In the genomic region with DNA sequence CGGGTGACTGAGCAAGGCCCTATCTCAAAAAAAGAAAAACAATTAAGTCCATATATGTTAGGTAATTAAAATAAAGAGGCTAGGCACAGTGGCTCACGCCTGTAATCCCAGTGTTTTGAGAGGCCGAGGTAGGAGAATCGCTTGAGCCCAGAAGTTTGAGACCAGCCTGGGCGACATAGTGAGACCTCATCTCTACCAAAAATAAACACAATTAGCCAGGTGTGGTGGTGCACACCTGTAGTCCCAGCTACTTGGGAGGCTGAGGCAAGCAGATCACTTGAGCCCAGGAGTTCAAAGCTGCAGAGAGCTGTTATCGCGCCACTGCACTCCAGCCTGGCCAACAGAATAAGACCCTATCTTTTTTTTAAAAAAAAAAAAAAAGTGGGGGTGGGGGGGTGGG, we compare ENCODE assay signal across 22 cellular contexts. TPM values are rescaled to one million over a fixed set of nuclear protein-coding genes. Genes with fewer than 3 reads are reported as not detected.
DNase-seq lines count a peak whose midpoint lies in the region; ATAC-seq, FAIRE-seq and TF ChIP-seq lines count a peak whose summit lies in the region.
"Had no signal": no experiment of that assay in that cellular context is flagged by ENCODE, and none has a peak within 500 bp of the region (broad histone marks: within the 10 kb centered on the region; RNA-seq: fewer than 3 reads in every experiment).

No MANE protein-coding gene starts in this region.

- TF ChIP-seq POLR2A in K562 (conservative IDR thresholded peaks at IDR 0.05) = no peak

- H3K4me1 ChIP-seq in K562 (replicated peaks in 1 of 2; ENCODE audit: control insufficient read depth in 2 of 2, insufficient read depth in 2 of 2, low read length in 2 of 2) = peaks cover 16 to 25% of the 10 kb centered on the region in 2 experiments; a peak in 4 of 5 replicates
- H3K4me1 ChIP-seq: A549 had no signal

- H3K27me3 Mint-ChIP-seq in T-helper 17 cell = peaks cover 8% of the 10 kb centered on the region
- H3K27me3 Mint-ChIP-seq: B cell had no signal

- no peak overlapping the region for H3K4me2 ChIP-seq in K562 (ENCODE audit: insufficient read depth, low read length)
- H3K4me2 ChIP-seq: A549; BLaER1 treated with 17β-estradiol and CSF1 and Interleukin-3, amounts not matched to agents 10 nM and 100 nM had no signal

- no peak overlapping the region for H3K4me3 Mint-ChIP-seq in T-helper 17 cell
- peak overlapping the region; percentile 23 for H3K4me3 Mint-ChIP-seq in stimulated activated effector memory CD8-positive, alpha-beta T cell treated with anti-CD3 and anti-CD28 coated beads, Interleukin-12 subunit alpha, Interleukin-12 subunit beta, amount 100 ng/mL, for 72 hours
- H3K4me3 Mint-ChIP-seq: B cell; CD4-positive, alpha-beta memory T cell; CD4-positive, CD25-positive, alpha-beta regulatory T cell; CD8-positive, alpha-beta memory T cell had no signal

- H3K27ac ChIP-seq in K562 (ENCODE audit: extremely low read depth, low read depth, low read length) = no peak overlapping the region
- H3K27ac ChIP-seq: 22Rv1; A549; BLaER1 treated with 17β-estradiol and CSF1 and Interleukin-3, amounts not matched to agents 10 nM and 100 nM; C4-2B had no signal

- TF ChIP-seq RAD21 in K562 (CRISPR knock-in tag; conservative IDR thresholded peaks at IDR 0.05 in 1 of 2, IDR thresholded peaks at IDR 0.05 in 1 of 2) = no peak

- TF ChIP-seq EP300 in K562 (IDR thresholded peaks at IDR 0.05; ENCODE audit: low read length) = no peak

- peaks cover 5% of the 10 kb centered on the region for H3K36me3 Mint-ChIP-seq in T-helper 17 cell (ENCODE audit: low read depth)
- H3K36me3 Mint-ChIP-seq in stimulated activated effector memory CD8-positive, alpha-beta T cell treated with anti-CD3 and anti-CD28 coated beads, Interleukin-12 subunit alpha, Interleukin-12 subunit beta, amount 100 ng/mL, for 72 hours = peaks cover 17% of the 10 kb centered on the region
- H3K36me3 Mint-ChIP-seq: CD4-positive, alpha-beta memory T cell; CD4-positive, CD25-positive, alpha-beta regulatory T cell had no signal

- TF ChIP-seq CTCF in K562 (IDR thresholded peaks at IDR 0.05 in 2 of 3, conservative IDR thresholded peaks at IDR 0.05 in 1 of 3; ENCODE audit: insufficient read depth in 2 of 3, low read depth in 1 of 3, low read length in 3 of 3) = no peak

- POLR2A ChIA-PET in K562 (lab: Yijun Ruan, JAX) = interaction anchor here (0.9 to 1.3 kb wide), 2 partner anchors 8 to 19 kb away, joined by 3 to 7 read pairs; no protein-coding TSS in a partner anchor

- CTCF ChIA-PET in K562 (lab: Yijun Ruan, JAX; ENCODE audit: low intra/inter-chr PET ratio) = no interaction called here

- no peak for FAIRE-seq in K562 (lab: Jason Lieb, UNC)
- FAIRE-seq: A549, G401.6, GM12891, GM19239 had no signal

- H3K9me3 ChIP-seq in T-helper 17 cell (ENCODE audit: control insufficient read depth, low read length, poor library complexity, severe bottlenecking) (no peaks in the 10 kb centered on the region), K562 (replicated peaks; ENCODE audit: control insufficient read depth, insufficient read depth, low read depth, low read length) (no peaks in the 10 kb centered on the region)
- H3K9me3 ChIP-seq: A549; BLaER1 treated with 17β-estradiol and CSF1 and Interleukin-3, amounts not matched to agents 10 nM and 100 nM had no signal

- no peak overlapping the region for H3K4me3 ChIP-seq in K562
- H3K4me3 ChIP-seq: A549; BLaER1 treated with 17β-estradiol and CSF1 and Interleukin-3, amounts not matched to agents 10 nM and 100 nM had no signal

- no peaks in the 10 kb centered on the region for H3K27me3 ChIP-seq in K562 (ENCODE audit: control insufficient read depth in 2 of 2, insufficient read depth in 2 of 2, low read length in 2 of 2)

- peaks cover 7% of the 10 kb centered on the region for H3K36me3 ChIP-seq in K562 (ENCODE audit: control insufficient read depth, insufficient read depth, low read length)
- H3K36me3 ChIP-seq: BLaER1 treated with 17β-estradiol and CSF1 and Interleukin-3, amounts not matched to agents 10 nM and 100 nM had no signal

- no peaks in the 10 kb centered on the region for H3K9me3 Mint-ChIP-seq in stimulated activated effector memory CD8-positive, alpha-beta T cell treated with anti-CD3 and anti-CD28 coated beads, Interleukin-12 subunit alpha, Interleukin-12 subunit beta, amount 100 ng/mL, for 72 hours
- H3K9me3 Mint-ChIP-seq: CD4-positive, alpha-beta memory T cell; CD4-positive, CD25-positive, alpha-beta regulatory T cell; CD8-positive, alpha-beta memory T cell had no signal

- WGBS in K562 (ENCODE audit: insufficient coverage, low coverage, missing lambda C conversion rate) = 83% methylated on average over 7 of the region's 7 CpGs

- H3K9ac ChIP-seq in K562 (ENCODE audit: insufficient read depth in 1 of 2, low read depth in 2 of 2, low read length in 2 of 2) = no peak overlapping the region
- H3K9ac ChIP-seq: BLaER1 treated with 17β-estradiol and CSF1 and Interleukin-3, amounts not matched to agents 10 nM and 100 nM had no signal

- ATAC-seq in T-helper 17 cell (no peak), K562 (no peak)
- ATAC-seq in stimulated activated effector memory CD8-positive, alpha-beta T cell treated with anti-CD3 and anti-CD28 coated beads, Interleukin-12 subunit alpha, Interleukin-12 subunit beta, amount 100 ng/mL, for 72 hours = no peak
- ATAC-seq: A549 had no signal

- peak overlapping the region; percentile 79 for H3K27ac Mint-ChIP-seq in T-helper 17 cell
- H3K27ac Mint-ChIP-seq in stimulated activated effector memory CD8-positive, alpha-beta T cell treated with anti-CD3 and anti-CD28 coated beads, Interleukin-12 subunit alpha, Interleukin-12 subunit beta, amount 100 ng/mL, for 72 hours = peak overlapping the region; percentile 52
- H3K27ac Mint-ChIP-seq: B cell; CD4-positive, alpha-beta memory T cell; CD4-positive, CD25-positive, alpha-beta regulatory T cell had no signal

- peaks cover 25% of the 10 kb centered on the region for H3K4me1 Mint-ChIP-seq in T-helper 17 cell
- peaks cover 56% of the 10 kb centered on the region for H3K4me1 Mint-ChIP-seq in stimulated activated effector memory CD8-positive, alpha-beta T cell treated with anti-CD3 and anti-CD28 coated beads, Interleukin-12 subunit alpha, Interleukin-12 subunit beta, amount 100 ng/mL, for 72 hours

- BruUV-seq in K562 (replicated peaks; lab: Mats Ljungman, UMichigan) = no TSS peak

- in situ Hi-C loops in K562 (cut with MboI) = no loop called here

- H2AFZ ChIP-seq in K562 (ENCODE audit: low read depth, low read length) = no peak overlapping the region

- no peaks in the 10 kb centered on the region for H3K9me1 ChIP-seq in K562 (ENCODE audit: control insufficient read depth, insufficient read depth, low read length)

- DNase-seq in T-helper 17 cell (no peak), K562 (ENCODE audit: extremely low read depth in 1 of 4, low spot score in 3 of 4) (no peak), DMS153 (lab: John Stamatoyannopoulos, UW) (no peak), hypothalamus (lab: John Stamatoyannopoulos, UW) (no peak), CD1c-positive myeloid dendritic cell (ENCODE audit: extremely low spot score) (no peak)
- no peak for DNase-seq in stimulated activated effector memory CD8-positive, alpha-beta T cell treated with anti-CD3 and anti-CD28 coated beads, Interleukin-12 subunit alpha, Interleukin-12 subunit beta, amount 100 ng/mL, for 72 hours (ENCODE audit: low spot score in 2 of 2)
- DNase-seq: AML-193; CD4-positive, alpha-beta memory T cell; CD4-positive, CD25-positive, alpha-beta regulatory T cell; CD8-positive, alpha-beta memory T cell; COR-L47; DMS 273 treated with DMSO at 0.1 percent for 48 hours; DMS79 treated with DMSO at 0.1 percent for 48 hours; GF-D8 had no signal

- peaks cover 33% of the 10 kb centered on the region for H3K79me2 ChIP-seq in K562 (ENCODE audit: control insufficient read depth, insufficient read depth, low read length)

- intact Hi-C loops in K562 (cut with micrococcal nuclease) = no loop called here

- H4K20me1 ChIP-seq in K562 (replicated peaks; ENCODE audit: control insufficient read depth, insufficient read depth, low read length) = no peaks in the 10 kb centered on the region
- H4K20me1 ChIP-seq: BLaER1 treated with 17β-estradiol and CSF1 and Interleukin-3, amounts not matched to agents 10 nM and 100 nM had no signal

TF ChIP-seq in K562, 482 proteins besides CTCF, POLR2A, EP300 and RAD21 (continues in another document):
- TF ChIP-seq NUFIP1 (IDR thresholded peaks at IDR 0.05; ENCODE audit: partially characterized antibody) (no peak), ZNF140 (CRISPR knock-in tag; IDR thresholded peaks at IDR 0.05) (no peak), ZNF324 (CRISPR knock-in tag; IDR thresholded peaks at IDR 0.05) (no peak), CBX2 (IDR thresholded peaks at IDR 0.05; ENCODE audit: insufficient read depth, low read length, poor library complexity, severe bottlenecking) (no peak), POLR2AphosphoS5 (IDR thresholded peaks at IDR 0.05; ENCODE audit: control insufficient read depth, insufficient read depth, low read depth, low read length) (no peak)

RNA-seq across cellular contexts. Expression of a gene that starts 12.3 kb away (rescaled TPM):
- total RNA-seq in T-helper 17 cell = 10 to 100 TPM; 18.2 to 32.6 TPM
- total RNA-seq in K562 (2011; cell fraction: chromatin; rRNA removed; ENCODE audit: low replicate concordance) = 13.7 and 31.3 TPM in 2 replicates
- 20.9 and 25.0 TPM in 2 replicates for total RNA-seq in K562 (2011; cell fraction: nucleolus; rRNA removed)
- 17.4 and 19.4 TPM in 2 replicates for total RNA-seq in K562 (2011; cell fraction: nucleoplasm; rRNA removed)
- 9.0 and 10.1 TPM in 2 replicates for total RNA-seq in K562 (2014; rRNA removed)
- total RNA-seq in K562 (2014; rRNA removed; fragmentation: Illumina TruSeq; extraction: Trizol) = 1.1 and 2.0 TPM in 2 replicates
- total RNA-seq in K562 (2015; rRNA removed; fragmentation: Illumina TruSeq; extraction: Trizol) = 3.0 and 3.5 TPM in 2 replicates
- 14.1 and 17.1 TPM in 2 replicates for total RNA-seq in K562 (2021)
- 3.0 and 5.3 TPM in 2 replicates for polyA plus RNA-seq in K562 (2011; rRNA removed)
- polyA plus RNA-seq in K562 (2011; cell fraction: cytosol; rRNA removed) = 3.4 and 4.9 TPM in 2 replicates
- 39.6 and 62.6 TPM in 2 replicates for polyA plus RNA-seq in K562 (2011; cell fraction: nucleus; rRNA removed)
- polyA plus RNA-seq in K562 (2012) = 10.1 and 16.2 TPM in 2 replicates
- 5.1 and 6.2 TPM in 2 replicates for polyA plus RNA-seq in K562 (2014; fragmentation: Illumina TruSeq; extraction: Trizol)
- under 1 TPM; 0.31 TPM for polyA plus RNA-seq in K562 (2014; fragmentation: Nextera tagmentation; extraction: Ambion mirVana)
- 10.4 and 10.5 TPM in 2 replicates for polyA plus RNA-seq in K562 (2014; rRNA removed)
- polyA minus RNA-seq in K562 (2011; rRNA and poly(A)+ RNA removed) = 0.84 and 1.2 TPM in 2 replicates
- polyA minus RNA-seq in K562 (2011; cell fraction: cytosol; rRNA and poly(A)+ RNA removed) = 3.1 and 3.9 TPM in 2 replicates
- polyA minus RNA-seq in K562 (2011; cell fraction: nucleus; rRNA and poly(A)+ RNA removed) = 14.1 and 15.1 TPM in 2 replicates
